8 cellular contexts compared by ENCODE assay signal in the genomic region with DNA sequence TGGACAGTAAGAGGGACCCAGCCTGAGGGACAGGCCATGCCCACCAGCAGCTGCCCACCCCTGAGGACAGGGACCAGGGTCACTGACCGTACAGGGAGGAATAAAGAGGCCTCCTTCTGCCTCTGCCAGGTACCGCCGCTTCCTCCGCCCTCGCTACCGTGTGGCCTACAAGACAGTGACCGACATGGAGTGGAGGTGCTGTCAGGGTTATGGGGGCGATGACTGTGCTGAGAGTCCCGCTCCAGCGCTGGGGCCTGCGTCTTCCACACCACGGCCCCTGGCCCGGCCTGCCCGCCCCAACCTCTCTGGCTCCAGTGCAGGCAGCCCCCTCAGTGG. TPM values are rescaled to one million over a fixed set of nuclear protein-coding genes. Genes with fewer than 3 reads are reported as not detected.
DNase-seq lines count a peak whose midpoint lies in the region; ATAC-seq and TF ChIP-seq lines count a peak whose summit lies in the region.

No MANE protein-coding gene starts in this region.

- intact Hi-C loops in upper lobe of right lung (cut with DNase I) (loop anchor here (10.0 kb wide), 1 partner anchor 116 kb away; no protein-coding TSS in a partner anchor), body of pancreas (cut with DNase I) (no loop called here)

- no peak overlapping the region for H3K27ac ChIP-seq in brain microvascular endothelial cell
- H3K27ac ChIP-seq in muscle layer of colon (ENCODE audit: low read depth, low read length): peak overlapping the region; percentile 87
- peak overlapping the region; percentile 85 for H3K27ac ChIP-seq in upper lobe of right lung
- no peak overlapping the region for H3K27ac ChIP-seq in body of pancreas

- POLR2A ChIA-PET in WTC11 (lab: Charles Lee): interaction anchor here (1.0 to 1.3 kb wide), 3 partner anchors 8 to 30 kb away, joined by 3 to 5 read pairs (median 5); a partner anchor contains a TSS

- H3K4me3 Mint-ChIP-seq in activated naive CD4-positive, alpha-beta T cell treated with anti-CD3 and anti-CD28 coated beads, Interleukin-2, amount 50 U/mL, for 24 hours: no peak overlapping the region
- no peak overlapping the region; the same call in 1 of the 2 replicates for H3K4me3 Mint-ChIP-seq in WTC11

- H3K9ac ChIP-seq in muscle layer of colon (ENCODE audit: low read length): peak overlapping the region; percentile 97

- H3K9me3 Mint-ChIP-seq in activated naive CD4-positive, alpha-beta T cell treated with anti-CD3 and anti-CD28 coated beads, Interleukin-2, amount 50 U/mL, for 24 hours: no peaks in the 10 kb centered on the region
- H3K9me3 Mint-ChIP-seq in WTC11: no peaks in the 10 kb centered on the region

- H3K36me3 Mint-ChIP-seq in activated naive CD4-positive, alpha-beta T cell treated with anti-CD3 and anti-CD28 coated beads, Interleukin-2, amount 50 U/mL, for 24 hours: no peaks in the 10 kb centered on the region
- no peaks in the 10 kb centered on the region for H3K36me3 Mint-ChIP-seq in WTC11

- ATAC-seq in upper lobe of right lung (no peak), WTC11 (no peak), body of pancreas (no peak), GM19035 (IDR thresholded peaks at IDR 0.05; ENCODE audit: unreplicated experiment) (no peak)

- in situ Hi-C loops in brain microvascular endothelial cell (cut with HindIII; ENCODE audit: low pct_ligation_motif_present, low sequenced_read_pairs): no loop called here

- no peaks in the 10 kb centered on the region for H3K27me3 Mint-ChIP-seq in activated naive CD4-positive, alpha-beta T cell treated with anti-CD3 and anti-CD28 coated beads, Interleukin-2, amount 50 U/mL, for 24 hours
- H3K27me3 Mint-ChIP-seq in WTC11 (ENCODE audit: low read depth): peaks cover 24% of the 10 kb centered on the region

- H3K4me1 ChIP-seq in muscle layer of colon (ENCODE audit: insufficient read depth, low read length): peaks cover 69% of the 10 kb centered on the region
- H3K4me1 ChIP-seq in upper lobe of right lung: peaks cover 45% of the 10 kb centered on the region
- H3K4me1 ChIP-seq in body of pancreas: peaks cover 25% of the 10 kb centered on the region

- DNase-seq in activated naive CD4-positive, alpha-beta T cell (lab: John Stamatoyannopoulos, UW): no peak
- DNase-seq in brain microvascular endothelial cell: no peak
- DNase-seq in upper lobe of right lung: no peak
- no peak for DNase-seq in WTC11 (ENCODE audit: low spot score)
- no peak for DNase-seq in body of pancreas

- H3K4me3 ChIP-seq in brain microvascular endothelial cell (ENCODE audit: low read depth, low read length) (peak overlapping the region; percentile 73), muscle layer of colon (ENCODE audit: low read depth in 1 of 2, low read length in 2 of 2) (peak overlapping the region; percentile 90 to 96), upper lobe of right lung (peak overlapping the region; percentile 59), body of pancreas (no peak overlapping the region)

- CTCF ChIA-PET in WTC11 (lab: Charles Lee): interaction anchor here (0.7 to 1.7 kb wide), 13 partner anchors 9 to 234 kb away, joined by 3 to 29 read pairs (median 5); a partner anchor contains a TSS

- peak overlapping the region; percentile 30 for H3K27ac Mint-ChIP-seq in activated naive CD4-positive, alpha-beta T cell treated with anti-CD3 and anti-CD28 coated beads, Interleukin-2, amount 50 U/mL, for 24 hours
- no peak overlapping the region for H3K27ac Mint-ChIP-seq in WTC11

- no peaks in the 10 kb centered on the region for H3K9me3 ChIP-seq in muscle layer of colon (ENCODE audit: low read length)
- H3K9me3 ChIP-seq in upper lobe of right lung: no peaks in the 10 kb centered on the region
- H3K9me3 ChIP-seq in body of pancreas: no peaks in the 10 kb centered on the region

- H3K27me3 ChIP-seq in brain microvascular endothelial cell (replicated peaks) (no peaks in the 10 kb centered on the region), muscle layer of colon (ENCODE audit: control insufficient read depth in 1 of 2, insufficient read depth in 2 of 2, low read length in 2 of 2) (no peaks in the 10 kb centered on the region), upper lobe of right lung (no peaks in the 10 kb centered on the region), body of pancreas (no peaks in the 10 kb centered on the region)

- TF ChIP-seq POLR2A in body of pancreas (IDR thresholded peaks at IDR 0.05): no peak

- WGBS in body of pancreas, 2 donors: 85 to 94% methylated on average over 14 of the region's 14 CpGs

- H3K36me3 ChIP-seq in brain microvascular endothelial cell (replicated peaks) (peaks cover 3% of the 10 kb centered on the region), muscle layer of colon (ENCODE audit: insufficient read depth, low read length) (peaks cover 17% of the 10 kb centered on the region), upper lobe of right lung (no peaks in the 10 kb centered on the region), body of pancreas (replicated peaks in 1 of 2; ENCODE audit: insufficient read depth in 1 of 2, low read depth in 2 of 2) (no peaks in the 10 kb centered on the region)

- TF ChIP-seq CTCF in brain microvascular endothelial cell (IDR thresholded peaks at IDR 0.05; ENCODE audit: low read depth, low read length, missing control alignments) (no peak), upper lobe of right lung (IDR thresholded peaks at IDR 0.05) (no peak), WTC11 (IDR thresholded peaks at IDR 0.05) (no peak), body of pancreas (IDR thresholded peaks at IDR 0.05) (no peak)

- peaks cover 36% of the 10 kb centered on the region for H3K4me1 Mint-ChIP-seq in activated naive CD4-positive, alpha-beta T cell treated with anti-CD3 and anti-CD28 coated beads, Interleukin-2, amount 50 U/mL, for 24 hours
- peaks cover 27% of the 10 kb centered on the region for H3K4me1 Mint-ChIP-seq in WTC11

TF ChIP-seq in WTC11, 78 proteins besides CTCF, POLR2A, EP300 and RAD21:
- no peak for TF ChIP-seq ZNF232 (CRISPR knock-in tag; IDR thresholded peaks at IDR 0.05)
- no peak for TF ChIP-seq GTF2I (CRISPR knock-in tag; conservative IDR thresholded peaks at IDR 0.05)
TF ChIP-seq in WTC11: peak in this region for 0.

RNA-seq across cellular contexts. Expression of a gene that starts 2.2 kb away (rescaled TPM):
- total RNA-seq in upper lobe of right lung: 84.6 TPM
- total RNA-seq in WTC11 (2021): 3.0 to 4.0 TPM (median 3.5 TPM) in 3 replicates
- total RNA-seq in body of pancreas: 10 to 100 TPM; 21.8 to 24.1 TPM

RNA-seq across cellular contexts. Expression of a gene that starts 6.0 kb away (rescaled TPM):
- total RNA-seq in upper lobe of right lung: 4.9 TPM
- 15.5 to 17.4 TPM (median 17.4 TPM) in 3 replicates for total RNA-seq in WTC11 (2021)
- total RNA-seq in body of pancreas: 1 to 10 TPM; 4.2 to 7.3 TPM

RNA-seq across cellular contexts. Expression of a gene that starts 9.1 kb away (rescaled TPM):
- total RNA-seq in upper lobe of right lung (248 TPM), WTC11 (2021) (210 to 239 TPM (median 226 TPM) in 3 replicates), body of pancreas (100 to 1,000 TPM; 103 to 129 TPM)

RNA-seq across cellular contexts. Expression of a gene that starts 29.1 kb away (rescaled TPM):
- total RNA-seq in upper lobe of right lung (14.0 TPM), WTC11 (2021) (43.0 to 57.1 TPM (median 55.6 TPM) in 3 replicates), body of pancreas (10 to 100 TPM in 1 of 2 donors, 1 to 10 TPM in 1; 5.6 to 12.2 TPM)

RNA-seq across cellular contexts. Expression of a gene that starts 38.4 kb away (rescaled TPM):
- total RNA-seq in upper lobe of right lung: 0.43 TPM
- total RNA-seq in WTC11 (2021): 3.5 to 4.0 TPM (median 3.8 TPM) in 3 replicates
- 1 to 10 TPM; 1.0 to 3.0 TPM for total RNA-seq in body of pancreas

Comparison
In these comparisons a context has a peak if more than half of its experiments do, and no peak if none do; other contexts are left out.
1. H3K27ac ChIP-seq: peak in muscle layer of colon (single experiment) and upper lobe of right lung (single experiment); none in brain microvascular endothelial cell (single experiment) and body of pancreas (0 of 4).
2. H3K4me3 ChIP-seq: peak in brain microvascular endothelial cell (single experiment), muscle layer of colon (2 of 2) and upper lobe of right lung (single experiment); none in body of pancreas (0 of 2).